In the genomic region with DNA sequence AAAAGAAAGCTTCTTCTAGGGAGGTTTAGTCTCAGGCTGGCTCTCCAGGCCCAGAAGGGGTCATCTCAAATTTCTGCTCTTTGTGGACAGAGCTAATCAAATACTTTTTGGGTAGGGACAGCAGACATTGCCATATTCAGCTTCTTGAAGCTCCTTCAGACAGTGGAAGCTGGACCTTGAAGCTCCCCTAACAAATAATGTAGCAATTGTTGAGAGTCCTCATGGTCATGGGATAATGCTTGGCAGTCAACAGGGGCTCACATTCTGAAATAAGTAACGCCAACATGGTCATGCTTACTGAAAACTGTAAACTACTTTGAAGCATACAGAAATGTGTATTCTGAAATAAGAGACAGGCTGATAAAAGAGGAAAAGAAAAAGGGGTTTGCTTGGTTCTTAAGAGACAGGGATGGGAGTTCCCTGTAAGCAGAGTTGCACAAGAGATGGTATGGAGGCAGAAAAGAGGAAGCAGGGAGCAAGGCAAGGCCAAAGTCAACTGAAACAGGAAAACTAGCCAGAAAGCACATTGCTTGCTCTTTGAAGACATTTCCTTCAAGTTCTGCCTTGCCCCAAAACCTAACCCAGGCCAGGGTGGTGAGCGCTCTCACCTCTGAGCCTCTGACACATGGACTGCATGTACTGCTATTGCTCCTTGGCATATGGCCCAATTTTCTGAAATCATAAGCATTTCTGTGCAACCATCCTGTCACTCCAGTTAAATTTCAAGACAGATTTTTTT, we compare ENCODE assay signal across 9 cellular contexts. TPM values are rescaled to one million over a fixed set of nuclear protein-coding genes. Genes with fewer than 3 reads are reported as not detected.
DNase-seq lines count a peak whose midpoint lies in the region; ATAC-seq and TF ChIP-seq lines count a peak whose summit lies in the region.
"Had no signal": no experiment of that assay in that cellular context is flagged by ENCODE, and none has a peak within 500 bp of the region (broad histone marks: within the 10 kb centered on the region; RNA-seq: fewer than 3 reads in every experiment).

No MANE protein-coding gene starts in this region.

- ATAC-seq in GM19463 (IDR thresholded peaks at IDR 0.05; ENCODE audit: unreplicated experiment) = peak; percentile 36
- ATAC-seq in GM18519 (IDR thresholded peaks at IDR 0.05; ENCODE audit: low FRiP score, unreplicated experiment) = no peak

- CTCF ChIA-PET in activated naive CD4-positive, alpha-beta T cell treated with anti-CD3 and anti-CD28 coated beads, Interleukin-2, amount 10 ng/mL, durations not matched to agents 7 days and 5 days (lab: Charles Lee) = interaction anchor here (0.7 to 1.3 kb wide), 2 partner anchors 20 to 49 kb away, joined by 3 read pairs; no protein-coding TSS in a partner anchor

- no peak for TF ChIP-seq EP300 in sigmoid colon (IDR thresholded peaks at IDR 0.05)

- H3K4me2 ChIP-seq in MM.1S (ENCODE audit: low read depth, low read length) = no peak overlapping the region

- H3K4me3 ChIP-seq in MM.1S (ENCODE audit: low read length) (no peak overlapping the region), sigmoid colon (no peak overlapping the region)

- intact Hi-C loops in sigmoid colon (cut with DNase I) = no loop called here

- no peaks in the 10 kb centered on the region for H3K27me3 Mint-ChIP-seq in activated naive CD4-positive, alpha-beta T cell treated with anti-CD3 and anti-CD28 coated beads, Interleukin-2, amount 10 ng/mL, durations not matched to agents 7 days and 5 days

- H2AFZ ChIP-seq in MM.1S (ENCODE audit: low read length) = no peak overlapping the region

- H3K79me2 ChIP-seq in MM.1S (ENCODE audit: low read length) = no peaks in the 10 kb centered on the region

- no peak overlapping the region for H3K27ac Mint-ChIP-seq in activated naive CD4-positive, alpha-beta T cell treated with anti-CD3 and anti-CD28 coated beads, Interleukin-2, amount 10 ng/mL, durations not matched to agents 7 days and 5 days

- H3F3A ChIP-seq in MM.1S (ENCODE audit: insufficient read depth, low read length) = peaks cover 53% of the 10 kb centered on the region

- no peaks in the 10 kb centered on the region for H4K20me1 ChIP-seq in MM.1S (ENCODE audit: insufficient read depth, low read length)

- no peaks in the 10 kb centered on the region for H3K27me3 ChIP-seq in MM.1S (replicated peaks; ENCODE audit: insufficient read depth, low read length)
- no peaks in the 10 kb centered on the region for H3K27me3 ChIP-seq in sigmoid colon

- peaks cover 16% of the 10 kb centered on the region for H3K36me3 Mint-ChIP-seq in activated naive CD4-positive, alpha-beta T cell treated with anti-CD3 and anti-CD28 coated beads, Interleukin-2, amount 10 ng/mL, durations not matched to agents 7 days and 5 days

- no peak for DNase-seq in MM.1S
- DNase-seq in epidermal melanocyte (ENCODE audit: insufficient read length, low spot score) = peak; percentile 51
- no peak for DNase-seq in sigmoid colon
- DNase-seq in activated naive CD4-positive, alpha-beta T cell treated with anti-CD3 and anti-CD28 coated beads, Interleukin-2, amount 10 ng/mL, durations not matched to agents 7 days and 5 days = no peak
- no peak for DNase-seq in A172 (ENCODE audit: low spot score)
- DNase-seq in NCI-H524 (lab: John Stamatoyannopoulos, UW) = no peak
- DNase-seq: cortex of kidney had no signal

- 68 to 72% methylated on average over 2 of the region's 2 CpGs for WGBS in sigmoid colon, 2 donors

- H3K27ac ChIP-seq in MM.1S (ENCODE audit: low read length) = peak overlapping the region; percentile 49; the same call in 1 of the 2 replicates
- peak overlapping the region; percentile 14 to 44 (median 28) for H3K27ac ChIP-seq in sigmoid colon

- H3K9me2 ChIP-seq in MM.1S (replicated peaks; ENCODE audit: insufficient read depth, low read length) = no peaks in the 10 kb centered on the region

- H3K4me1 ChIP-seq in MM.1S (ENCODE audit: low read length) (peaks cover 70% of the 10 kb centered on the region), sigmoid colon (peaks cover 0 to 56% (median 53%) of the 10 kb centered on the region in 4 donors)

- no peak for TF ChIP-seq CTCF in MM.1S (IDR thresholded peaks at IDR 0.05; ENCODE audit: low read length)
- no peak for TF ChIP-seq CTCF in sigmoid colon (IDR thresholded peaks at IDR 0.05)

- H3K4me1 Mint-ChIP-seq in activated naive CD4-positive, alpha-beta T cell treated with anti-CD3 and anti-CD28 coated beads, Interleukin-2, amount 10 ng/mL, durations not matched to agents 7 days and 5 days = peaks cover 24% of the 10 kb centered on the region

- H3K9ac ChIP-seq in MM.1S (ENCODE audit: low read length) = no peak overlapping the region

- no peak overlapping the region for H3K4me3 Mint-ChIP-seq in activated naive CD4-positive, alpha-beta T cell treated with anti-CD3 and anti-CD28 coated beads, Interleukin-2, amount 10 ng/mL, durations not matched to agents 7 days and 5 days

- no peak for TF ChIP-seq POLR2A in sigmoid colon (IDR thresholded peaks at IDR 0.05)

- H3K9me3 Mint-ChIP-seq in activated naive CD4-positive, alpha-beta T cell treated with anti-CD3 and anti-CD28 coated beads, Interleukin-2, amount 10 ng/mL, durations not matched to agents 7 days and 5 days = peaks cover 12% of the 10 kb centered on the region

- H3K9me3 ChIP-seq in MM.1S (replicated peaks; ENCODE audit: insufficient read depth, low read length) (no peaks in the 10 kb centered on the region), sigmoid colon (no peaks in the 10 kb centered on the region)

- H3K36me3 ChIP-seq in MM.1S (replicated peaks; ENCODE audit: insufficient read depth, low read length) (no peaks in the 10 kb centered on the region), sigmoid colon (no peaks in the 10 kb centered on the region)

RNA-seq across cellular contexts. Expression of gene KMT2E, which starts 53.1 kb away (rescaled TPM):
- 100 to 1,000 TPM in 3 of 4 donors, 10 to 100 TPM in 1; 84.7 to 109 (median 104) TPM for total RNA-seq in sigmoid colon
- 10 to 100 TPM; 20.6 to 38.7 (median 26.4) TPM for polyA plus RNA-seq in sigmoid colon
- total RNA-seq in A172 (2014; rRNA removed; shearing (Covaris generic)) = 27.6 and 40.3 TPM in 2 replicates
